Comparison of ENCODE assay signal across 14 cellular contexts in the genomic region with DNA sequence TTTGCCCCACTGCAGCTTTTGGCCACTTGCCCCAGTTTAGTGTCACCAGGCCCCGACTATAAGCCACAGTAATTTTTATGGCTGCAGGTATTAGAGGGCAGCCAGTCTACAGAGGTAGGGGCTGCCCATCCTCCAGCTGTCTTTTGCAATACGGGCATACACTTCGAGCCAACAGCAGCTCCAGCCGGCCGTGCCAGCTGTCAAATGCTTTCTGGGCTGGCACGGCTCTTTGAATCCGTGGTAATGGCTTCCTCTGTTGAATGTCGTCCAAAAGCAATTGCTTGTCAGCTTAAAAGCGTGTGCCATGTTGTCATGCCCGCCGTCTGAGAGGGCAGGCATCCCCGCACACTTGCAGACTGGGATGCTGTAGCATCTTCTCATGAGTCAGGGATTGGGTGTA. TPM values are rescaled to one million over a fixed set of nuclear protein-coding genes. Genes with fewer than 3 reads are reported as not detected.
DNase-seq lines count a peak whose midpoint lies in the region; ATAC-seq and TF ChIP-seq lines count a peak whose summit lies in the region.
"Had no signal": no experiment of that assay in that cellular context is flagged by ENCODE, and none has a peak within 500 bp of the region (broad histone marks: within the 10 kb centered on the region; RNA-seq: fewer than 3 reads in every experiment).

No MANE protein-coding gene starts in this region.

- peaks cover 14% of the 10 kb centered on the region for H3F3A ChIP-seq in OCI-LY1 (ENCODE audit: insufficient read depth, low read length)

- H3K27me3 ChIP-seq in OCI-LY1 (ENCODE audit: insufficient read depth, low read length) = no peaks in the 10 kb centered on the region
- H3K27me3 ChIP-seq in heart right ventricle = no peaks in the 10 kb centered on the region
- no peaks in the 10 kb centered on the region for H3K27me3 ChIP-seq in skeletal muscle satellite cell (ENCODE audit: control insufficient read depth, insufficient read depth, low read length)
- H3K27me3 ChIP-seq: BLaER1 had no signal

- H3K36me3 ChIP-seq in OCI-LY1 (ENCODE audit: insufficient read depth, low read length) (peaks cover 97% of the 10 kb centered on the region), heart right ventricle (peaks cover 0 to 37% (median 11%) of the 10 kb centered on the region in 9 donors), skeletal muscle satellite cell (ENCODE audit: insufficient read depth, low read length) (no peaks in the 10 kb centered on the region)

- DNase-seq in NCI-H1092 treated with DMSO at 0.1 percent for 48 hours (lab: John Stamatoyannopoulos, UW) = peak; percentile 89
- peak; percentile 57 to 62 for DNase-seq in heart right ventricle
- no peak for DNase-seq in stimulated activated naive CD8-positive, alpha-beta T cell treated with anti-CD3 and anti-CD28 coated beads, Interleukin-15, Interleukin-2, amounts not matched to agents 100 U/mL and 50 U/mL, for 24 hours
- no peak for DNase-seq in activated CD4-positive, CD25-positive, alpha-beta regulatory T cell treated with anti-CD3 and anti-CD28 coated beads, Interleukin-2, amount 50 U/mL, for 72 hours
- no peak for DNase-seq in NCI-H1930 (lab: John Stamatoyannopoulos, UW)
- DNase-seq: activated CD4-positive, alpha-beta T cell treated with anti-CD3 and anti-CD28 coated beads, Interleukin-2, amount 50 U/mL, for 1 hour; activated gamma-delta T cell treated with Interleukin-2 at 50 U/mL for 16 hours; kidney glomerular epithelial cell; nephron progenitor cell had no signal

- H3K27ac ChIP-seq in OCI-LY1 (ENCODE audit: low read depth, low read length, poor library complexity, severe bottlenecking) (peak overlapping the region; percentile 93), heart right ventricle (peak overlapping the region in 5 of 10 donors; percentile 2 to 56 (median 27))
- H3K27ac ChIP-seq: BLaER1, HL-60 had no signal

- H3K9ac ChIP-seq in OCI-LY1 (ENCODE audit: low read length) (no peak overlapping the region; the same call in 1 of the 2 replicates), skeletal muscle satellite cell (ENCODE audit: low read depth, low read length) (no peak overlapping the region)
- H3K9ac ChIP-seq: BLaER1 had no signal

- H3K4me2 ChIP-seq in OCI-LY1 (ENCODE audit: low read length) (no peak overlapping the region), skeletal muscle satellite cell (ENCODE audit: low read length) (peak overlapping the region; percentile 26)
- H3K4me2 ChIP-seq: BLaER1 had no signal

- intact Hi-C loops in heart right ventricle (cut with DNase I) = loop anchor here in 2 of 10 donors (2.0 to 5.0 kb wide), 2 partner anchors 40 to 61 kb away; a partner anchor contains a TSS

- no peak overlapping the region for H3K4me3 ChIP-seq in OCI-LY1 (ENCODE audit: low read depth, low read length, poor library complexity, severe bottlenecking)
- H3K4me3 ChIP-seq in heart right ventricle = no peak overlapping the region
- no peak overlapping the region for H3K4me3 ChIP-seq in skeletal muscle satellite cell (ENCODE audit: low read length)
- H3K4me3 ChIP-seq: BLaER1 had no signal

- no peak for TF ChIP-seq CTCF in OCI-LY1 (IDR thresholded peaks at IDR 0.05; ENCODE audit: low read length)
- no peak for TF ChIP-seq CTCF in heart right ventricle (IDR thresholded peaks at IDR 0.05)

- H3K79me2 ChIP-seq in OCI-LY1 (ENCODE audit: insufficient read depth, low read length) = peaks cover 28% of the 10 kb centered on the region

- no peaks in the 10 kb centered on the region for H4K20me1 ChIP-seq in OCI-LY1 (ENCODE audit: insufficient read depth, low read length)

- H3K4me1 ChIP-seq in OCI-LY1 (ENCODE audit: insufficient read depth, low read length, severe bottlenecking) (peaks cover 98% of the 10 kb centered on the region), heart right ventricle (peaks cover 0 to 65% (median 42%) of the 10 kb centered on the region in 9 donors), skeletal muscle satellite cell (ENCODE audit: control insufficient read depth, insufficient read depth, low read length) (peaks cover 27% of the 10 kb centered on the region)

- no peaks in the 10 kb centered on the region for H3K9me2 ChIP-seq in OCI-LY1 (ENCODE audit: low read depth, low read length)

- no peak overlapping the region for H2AFZ ChIP-seq in OCI-LY1 (ENCODE audit: low read length)

- H3K9me3 ChIP-seq in OCI-LY1 (ENCODE audit: low read length) (no peaks in the 10 kb centered on the region), heart right ventricle (no peaks in the 10 kb centered on the region), skeletal muscle satellite cell (replicated peaks; ENCODE audit: low read length) (no peaks in the 10 kb centered on the region)
- H3K9me3 ChIP-seq: BLaER1 had no signal

- peak; percentile 57 to 93 (median 86) for ATAC-seq in heart right ventricle
- ATAC-seq in stimulated activated naive CD8-positive, alpha-beta T cell treated with anti-CD3 and anti-CD28 coated beads, Interleukin-15, Interleukin-2, amounts not matched to agents 100 U/mL and 50 U/mL, for 24 hours = no peak
- no peak for ATAC-seq in HG03039 (IDR thresholded peaks at IDR 0.05; ENCODE audit: unreplicated experiment)

- WGBS in heart right ventricle, 2 donors = 44 to 59% methylated on average over 12 of the region's 12 CpGs

RNA-seq across cellular contexts. Expression of a gene that starts 41.3 kb away (rescaled TPM):
- 10 to 100 TPM in 1 of 10 donors, 1 to 10 TPM in 9; 1.9 to 14.5 (median 7.4) TPM for total RNA-seq in heart right ventricle
- polyA plus RNA-seq in heart right ventricle = 1 to 10 TPM; 1.4 to 1.7 TPM
- 0.66 and 1.8 TPM in 2 replicates for total RNA-seq in skeletal muscle satellite cell (2012; rRNA removed)

Comparison
In these comparisons a context has a peak if more than half of its experiments do, and no peak if none do; other contexts are left out.
1. DNase-seq: peak in NCI-H1092 treated with DMSO at 0.1 percent for 48 hours (single experiment) and heart right ventricle (2 of 2); none in stimulated activated naive CD8-positive, alpha-beta T cell treated with anti-CD3 and anti-CD28 coated beads, Interleukin-15, Interleukin-2, amounts not matched to agents 100 U/mL and 50 U/mL, for 24 hours (single experiment), activated CD4-positive, CD25-positive, alpha-beta regulatory T cell treated with anti-CD3 and anti-CD28 coated beads, Interleukin-2, amount 50 U/mL, for 72 hours (single experiment) and NCI-H1930 (0 of 2).
2. ATAC-seq: peak in heart right ventricle (8 of 8); none in stimulated activated naive CD8-positive, alpha-beta T cell treated with anti-CD3 and anti-CD28 coated beads, Interleukin-15, Interleukin-2, amounts not matched to agents 100 U/mL and 50 U/mL, for 24 hours (single experiment) and HG03039 (single experiment).